12 cellular contexts compared by ENCODE assay signal in the genomic region with DNA sequence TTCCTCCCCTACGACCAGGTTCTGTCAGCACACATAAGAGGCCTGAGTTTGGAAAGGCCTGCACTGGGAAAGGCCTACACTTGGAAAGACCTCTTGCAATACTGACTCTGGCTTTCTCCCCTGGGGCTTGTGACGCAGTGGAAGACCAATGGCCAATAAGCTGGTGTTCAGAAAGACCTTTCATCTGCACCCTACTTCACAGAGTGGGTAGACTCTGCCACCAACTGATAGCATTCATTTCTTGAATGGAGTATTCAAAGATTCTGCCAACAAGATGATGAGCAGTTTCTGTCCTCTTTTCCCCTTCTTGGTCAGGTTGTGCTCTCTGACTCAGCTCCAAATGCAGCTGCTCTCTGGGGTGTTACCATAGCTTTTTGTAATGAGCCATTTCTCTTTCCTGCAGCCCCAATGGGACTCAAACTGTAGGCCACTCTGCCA. TPM values are rescaled to one million over a fixed set of nuclear protein-coding genes. Genes with fewer than 3 reads are reported as not detected.
A peak's percentile ranks its signal among the peaks of the same experiment; 100 is the strongest.
DNase-seq lines count a peak whose midpoint lies in the region; ATAC-seq and TF ChIP-seq lines count a peak whose summit lies in the region.
"Had no signal": no experiment of that assay in that cellular context is flagged by ENCODE, and none has a peak within 500 bp of the region (broad histone marks: within the 10 kb centered on the region; RNA-seq: fewer than 3 reads in every experiment).

No MANE protein-coding gene starts in this region.

- peaks cover 26% of the 10 kb centered on the region for H3K36me3 Mint-ChIP-seq in T-helper 2 cell treated with Interferon-gamma antibody and Interleukin-4, amounts not matched to agents 5 μg/mL and 100 μg/mL, for 36 hours (ENCODE audit: low read depth)

- no peaks in the 10 kb centered on the region for H3K9me3 Mint-ChIP-seq in T-helper 2 cell treated with Interferon-gamma antibody and Interleukin-4, amounts not matched to agents 5 μg/mL and 100 μg/mL, for 36 hours

- peaks cover 31% of the 10 kb centered on the region for H3K4me1 ChIP-seq in GM23248 (ENCODE audit: insufficient read depth)
- H3K4me1 ChIP-seq: tibial artery had no signal

- H3K79me2 ChIP-seq in GM23248 (ENCODE audit: insufficient read depth) = peaks cover 10% of the 10 kb centered on the region

- peaks cover 16% of the 10 kb centered on the region for H3K4me1 Mint-ChIP-seq in T-helper 2 cell treated with Interferon-gamma antibody and Interleukin-4, amounts not matched to agents 5 μg/mL and 100 μg/mL, for 36 hours (ENCODE audit: low read depth)

- no peaks in the 10 kb centered on the region for H4K20me1 ChIP-seq in GM23248 (ENCODE audit: insufficient read depth)

- H3K4me3 ChIP-seq in GM12865 (ENCODE audit: low read depth, low read length) (no peak overlapping the region), GM23248 (no peak overlapping the region)
- H3K4me3 ChIP-seq: tibial artery had no signal

- no peaks in the 10 kb centered on the region for H3K27me3 ChIP-seq in GM23248 (replicated peaks; ENCODE audit: insufficient read depth)
- H3K27me3 ChIP-seq: tibial artery had no signal

- H3K36me3 ChIP-seq in GM23248 (ENCODE audit: low read depth) = peaks cover 40% of the 10 kb centered on the region
- H3K36me3 ChIP-seq: tibial artery had no signal

- peak overlapping the region; percentile 58 for H3K27ac ChIP-seq in GM23248
- H3K27ac ChIP-seq: tibial artery had no signal

- DNase-seq in GM12865 (ENCODE audit: low read depth) (peak; percentile 53), GM23248 (peak; percentile 68), kidney tubule cell (ENCODE audit: low spot score) (peak; percentile 23), omental fat pad (ENCODE audit: low spot score) (no peak)
- peak; percentile 9 for DNase-seq in T-helper 2 cell treated with Interferon-gamma antibody and Interleukin-4, amounts not matched to agents 5 μg/mL and 100 μg/mL, for 36 hours (ENCODE audit: low spot score)
- DNase-seq: activated CD8-positive, alpha-beta memory T cell treated with anti-CD3 and anti-CD28 coated beads, Interleukin-2, amount 50 U/mL, for 4 hours; DMS53; NCI-H1092 treated with DMSO at 0.1 percent for 48 hours; NCI-H748 treated with DMSO at 0.1 percent for 48 hours; tibial artery had no signal

- H3F3A ChIP-seq in GM23248 (ENCODE audit: insufficient read depth) = peaks cover 94% of the 10 kb centered on the region

- H3K4me3 Mint-ChIP-seq in T-helper 2 cell treated with Interferon-gamma antibody and Interleukin-4, amounts not matched to agents 5 μg/mL and 100 μg/mL, for 36 hours = no peak overlapping the region

- TF ChIP-seq CTCF in GM12865 (IDR thresholded peaks at IDR 0.05; ENCODE audit: insufficient read depth, low read depth, low read length, missing control alignments) (no peak), omental fat pad (IDR thresholded peaks at IDR 0.05) (no peak)

- no peaks in the 10 kb centered on the region for H3K27me3 Mint-ChIP-seq in T-helper 2 cell treated with Interferon-gamma antibody and Interleukin-4, amounts not matched to agents 5 μg/mL and 100 μg/mL, for 36 hours (ENCODE audit: low read depth)

- H3K4me2 ChIP-seq in GM23248 (ENCODE audit: unreplicated experiment) = no peak overlapping the region

- in situ Hi-C loops in GM23248 (cut with MboI) = no loop called here

- ATAC-seq in GM18858 (IDR thresholded peaks at IDR 0.05; ENCODE audit: unreplicated experiment) = no peak
- no peak for ATAC-seq in HG03097 (IDR thresholded peaks at IDR 0.05; ENCODE audit: low FRiP score, unreplicated experiment)
- no peak for ATAC-seq in omental fat pad (ENCODE audit: low FRiP score)

- H3K9me2 ChIP-seq in GM23248 (ENCODE audit: insufficient read depth) = no peaks in the 10 kb centered on the region

- H3K9me3 ChIP-seq in GM23248 (ENCODE audit: low read depth) = no peaks in the 10 kb centered on the region
- H3K9me3 ChIP-seq: tibial artery had no signal

- H2AFZ ChIP-seq in GM23248 = no peak overlapping the region

- WGBS in GM23248 (ENCODE audit: low coverage in 1 of 2, low lambda C conversion rate in 2 of 2, missing lambda C conversion rate in 2 of 2), 2 experiments = 98 to 100% methylated on average over 2 of the region's 2 CpGs

- no peak overlapping the region for H3K27ac Mint-ChIP-seq in T-helper 2 cell treated with Interferon-gamma antibody and Interleukin-4, amounts not matched to agents 5 μg/mL and 100 μg/mL, for 36 hours

- peak overlapping the region; percentile 13; the same call in 1 of the 2 replicates for H3K9ac ChIP-seq in GM23248

RNA-seq across cellular contexts. Expression of a gene that starts 48.8 kb away (rescaled TPM):
- total RNA-seq in GM23248 (2014; rRNA removed; shearing (Covaris generic)) = 89.5 and 103 TPM in 2 replicates
- 35.1 and 39.7 TPM in 2 replicates for polyA plus RNA-seq in GM23248 (2016; fragmentation: Nextera tagmentation; extraction: Ambion mirVana)
- 100 to 1,000 TPM in 2 of 4 donors, 10 to 100 TPM in 2; 27.7 to 287 (median 98.7) TPM for total RNA-seq in omental fat pad
